Comparison of ENCODE assay signal across 9 cellular contexts in the genomic region with DNA sequence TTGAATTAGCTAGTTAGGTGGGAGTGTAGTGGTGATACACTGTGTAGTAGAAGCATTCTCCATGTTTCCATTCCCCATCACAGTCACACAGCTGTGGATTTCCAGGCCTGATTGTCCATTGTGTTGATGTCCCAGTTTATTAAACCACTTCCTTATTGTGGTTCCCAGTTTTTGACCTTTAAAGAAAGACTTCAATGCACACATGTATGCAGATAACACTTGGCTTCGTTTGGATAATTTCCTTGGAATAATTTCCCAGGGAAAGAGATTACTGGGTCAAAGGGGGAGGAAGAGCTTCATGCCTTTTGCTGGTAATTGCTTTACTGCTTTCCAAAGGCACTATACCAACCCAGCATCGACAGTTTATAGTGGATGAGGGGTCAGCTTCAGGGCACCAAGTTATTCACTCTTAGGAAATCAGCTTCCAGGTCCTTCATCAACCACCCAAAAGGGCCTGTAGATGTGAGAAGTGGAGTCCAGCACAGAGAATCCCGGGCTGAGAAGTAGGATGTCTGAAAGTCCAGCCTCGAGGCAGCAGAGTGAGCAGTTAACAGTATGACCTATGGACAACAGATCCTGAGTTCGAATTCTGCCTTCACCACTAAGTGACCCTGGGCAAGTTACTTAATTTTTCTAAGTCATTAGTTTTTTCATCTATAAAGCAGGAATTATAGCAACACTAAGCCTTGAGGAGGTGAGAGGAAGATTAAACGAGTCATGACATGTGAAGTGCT. TPM values are rescaled to one million over a fixed set of nuclear protein-coding genes. Genes with fewer than 3 reads are reported as not detected.
DNase-seq lines count a peak whose midpoint lies in the region; ATAC-seq, FAIRE-seq and TF ChIP-seq lines count a peak whose summit lies in the region.
"Had no signal": no experiment of that assay in that cellular context is flagged by ENCODE, and none has a peak within 500 bp of the region (broad histone marks: within the 10 kb centered on the region; RNA-seq: fewer than 3 reads in every experiment).

No MANE protein-coding gene starts in this region.

- no peak overlapping the region for H3K4me3 ChIP-seq in bronchial epithelial cell (ENCODE audit: low read depth, low read length)
- H3K4me3 ChIP-seq in upper lobe of left lung, result no peak overlapping the region
- H3K4me3 ChIP-seq: SJSA1 had no signal

- TF ChIP-seq EP300 in upper lobe of left lung (IDR thresholded peaks at IDR 0.05), result peak in 2 of 4 donors; percentile 61 to 65

- H3K27me3 ChIP-seq in bronchial epithelial cell (ENCODE audit: control insufficient read depth, insufficient read depth, low read length) (no peaks in the 10 kb centered on the region), upper lobe of left lung (no peaks in the 10 kb centered on the region)
- H3K27me3 ChIP-seq: SJSA1 had no signal

- DNase-seq in activated T-cell treated with anti-CD3 and anti-CD28 coated beads, Interleukin-2, amount 50 U/mL, for 24 hours, result peak; percentile 30
- DNase-seq in activated T-cell treated with anti-CD3 and anti-CD28 coated beads, Interleukin-2, amount 50 U/mL, for 4 hours, result no peak
- DNase-seq in bronchial epithelial cell (ENCODE audit: low read depth) (peak; percentile 80), mesenteric fat pad (ENCODE audit: low spot score) (peak; percentile 43), upper lobe of left lung (no peak), iPS-NIHi7 (ENCODE audit: extremely low spot score) (no peak), progenitor cell of endocrine pancreas (ENCODE audit: low spot score, unreplicated experiment) (no peak), NOMO-1 (lab: John Stamatoyannopoulos, UW; ENCODE audit: unreplicated experiment in 2 of 2) (no peak)

- TF ChIP-seq CTCF in bronchial epithelial cell (IDR thresholded peaks at IDR 0.05; ENCODE audit: insufficient read depth, low read length, severe bottlenecking) (no peak), upper lobe of left lung (IDR thresholded peaks at IDR 0.05) (no peak), progenitor cell of endocrine pancreas (IDR thresholded peaks at IDR 0.05; ENCODE audit: unreplicated experiment) (no peak)

- peak overlapping the region; percentile 95 for H3K27ac Mint-ChIP-seq in activated T-cell treated with anti-CD3 and anti-CD28 coated beads, Interleukin-2, amount 50 U/mL, for 24 hours
- H3K27ac Mint-ChIP-seq in progenitor cell of endocrine pancreas, result no peak overlapping the region

- peaks cover 90% of the 10 kb centered on the region for H3K4me1 Mint-ChIP-seq in activated T-cell treated with anti-CD3 and anti-CD28 coated beads, Interleukin-2, amount 50 U/mL, for 24 hours (ENCODE audit: low read depth)
- H3K4me1 Mint-ChIP-seq in activated T-cell treated with anti-CD3 and anti-CD28 coated beads, Interleukin-2, amount 50 U/mL, for 4 hours (ENCODE audit: low read depth), result peaks cover 82% of the 10 kb centered on the region
- H3K4me1 Mint-ChIP-seq in progenitor cell of endocrine pancreas (ENCODE audit: low read depth), result peaks cover 2% of the 10 kb centered on the region

- no peaks in the 10 kb centered on the region for H3K9me3 Mint-ChIP-seq in activated T-cell treated with anti-CD3 and anti-CD28 coated beads, Interleukin-2, amount 50 U/mL, for 24 hours
- H3K9me3 Mint-ChIP-seq in activated T-cell treated with anti-CD3 and anti-CD28 coated beads, Interleukin-2, amount 50 U/mL, for 4 hours, result no peaks in the 10 kb centered on the region
- H3K9me3 Mint-ChIP-seq in progenitor cell of endocrine pancreas (ENCODE audit: low read depth), result no peaks in the 10 kb centered on the region

- peak overlapping the region; percentile 74 for H3K4me3 Mint-ChIP-seq in activated T-cell treated with anti-CD3 and anti-CD28 coated beads, Interleukin-2, amount 50 U/mL, for 24 hours
- H3K4me3 Mint-ChIP-seq in activated T-cell treated with anti-CD3 and anti-CD28 coated beads, Interleukin-2, amount 50 U/mL, for 4 hours, result no peak overlapping the region
- no peak overlapping the region for H3K4me3 Mint-ChIP-seq in progenitor cell of endocrine pancreas (ENCODE audit: low read depth)

- peaks cover 3% of the 10 kb centered on the region for H3K36me3 Mint-ChIP-seq in activated T-cell treated with anti-CD3 and anti-CD28 coated beads, Interleukin-2, amount 50 U/mL, for 24 hours (ENCODE audit: low read depth)
- H3K36me3 Mint-ChIP-seq in activated T-cell treated with anti-CD3 and anti-CD28 coated beads, Interleukin-2, amount 50 U/mL, for 4 hours (ENCODE audit: insufficient read depth), result peaks cover 2% of the 10 kb centered on the region
- no peaks in the 10 kb centered on the region for H3K36me3 Mint-ChIP-seq in progenitor cell of endocrine pancreas (ENCODE audit: insufficient read depth)

- WGBS in upper lobe of left lung, 2 donors, result 38 to 41% methylated on average over 6 of the region's 6 CpGs

- peak overlapping the region; percentile 40 to 85 (median 72) for H3K27ac ChIP-seq in upper lobe of left lung
- H3K27ac ChIP-seq: SJSA1 had no signal

- no peak for ATAC-seq in activated T-cell treated with anti-CD3 and anti-CD28 coated beads, Interleukin-2, amount 50 U/mL, for 4 hours
- no peak for ATAC-seq in upper lobe of left lung (ENCODE audit: low FRiP score in 2 of 2)

- no peaks in the 10 kb centered on the region for H3K27me3 Mint-ChIP-seq in activated T-cell treated with anti-CD3 and anti-CD28 coated beads, Interleukin-2, amount 50 U/mL, for 24 hours
- H3K27me3 Mint-ChIP-seq in activated T-cell treated with anti-CD3 and anti-CD28 coated beads, Interleukin-2, amount 50 U/mL, for 4 hours (ENCODE audit: low read depth), result no peaks in the 10 kb centered on the region
- peaks cover 19% of the 10 kb centered on the region for H3K27me3 Mint-ChIP-seq in progenitor cell of endocrine pancreas

- TF ChIP-seq POLR2A in upper lobe of left lung (IDR thresholded peaks at IDR 0.05), result no peak

- no peaks in the 10 kb centered on the region for H3K36me3 ChIP-seq in bronchial epithelial cell (ENCODE audit: control insufficient read depth, insufficient read depth, low read length)
- no peaks in the 10 kb centered on the region for H3K36me3 ChIP-seq in upper lobe of left lung
- H3K36me3 ChIP-seq: SJSA1 had no signal

- peaks cover 36 to 61% (median 54%) of the 10 kb centered on the region in 4 donors for H3K4me1 ChIP-seq in upper lobe of left lung

- FAIRE-seq in bronchial epithelial cell (lab: Jason Lieb, UNC), result no peak

- no peaks in the 10 kb centered on the region for H3K9me3 ChIP-seq in upper lobe of left lung
- H3K9me3 ChIP-seq: SJSA1 had no signal

RNA-seq across cellular contexts. Expression of a gene that starts 31.3 kb away (rescaled TPM):
- 1 to 10 TPM; 3.9 to 4.7 (median 4.1) TPM for total RNA-seq in activated T-cell treated with anti-CD3 and anti-CD28 coated beads, Interleukin-2, amount 50 U/mL, for 4 hours
- total RNA-seq in bronchial epithelial cell (22.0 and 27.1 TPM in 2 replicates), mesenteric fat pad (0.16 TPM), upper lobe of left lung (1 to 10 TPM in 4 of 6 donors, under 1 TPM in 1, not detected in 1; 0.54 to 5.1 (median 1.1) TPM), progenitor cell of endocrine pancreas (not detected in 2 replicates)
- total RNA-seq: SJSA1 had no signal

RNA-seq across cellular contexts. Expression of a gene that starts 32.6 kb away (rescaled TPM):
- 100 to 1,000 TPM in 2 of 3 donors, 10 to 100 TPM in 1; 77.3 to 109 (median 108) TPM for total RNA-seq in activated T-cell treated with anti-CD3 and anti-CD28 coated beads, Interleukin-2, amount 50 U/mL, for 4 hours
- total RNA-seq in bronchial epithelial cell, result not detected in 2 replicates
- 0.39 TPM for total RNA-seq in mesenteric fat pad
- total RNA-seq in upper lobe of left lung, result 1 to 10 TPM in 3 of 6 donors, under 1 TPM in 1, not detected in 2; 0.30 to 2.8 (median 1.4) TPM
- not detected in 2 replicates for total RNA-seq in progenitor cell of endocrine pancreas
- total RNA-seq: SJSA1 had no signal

Comparison
In these comparisons a context has a peak if more than half of its experiments do, and no peak if none do; other contexts are left out.
1. DNase-seq: peak in activated T-cell treated with anti-CD3 and anti-CD28 coated beads, Interleukin-2, amount 50 U/mL, for 24 hours (single experiment), bronchial epithelial cell (single experiment) and mesenteric fat pad (single experiment); none in activated T-cell treated with anti-CD3 and anti-CD28 coated beads, Interleukin-2, amount 50 U/mL, for 4 hours (single experiment), upper lobe of left lung (0 of 2), iPS-NIHi7 (single experiment), progenitor cell of endocrine pancreas (single experiment) and NOMO-1 (0 of 2).
2. RNA of a gene that starts 32.6 kb away (total RNA-seq): 77.3 to 109 TPM in activated T-cell treated with anti-CD3 and anti-CD28 coated beads, Interleukin-2, amount 50 U/mL, for 4 hours; 0.30 to 2.8 TPM in upper lobe of left lung, 0.39 TPM in mesenteric fat pad (single experiment), not detected in progenitor cell of endocrine pancreas and not detected in bronchial epithelial cell; every median in the first group is over 10 times any median in the second.